17 cellular contexts compared by ENCODE assay signal in genomic region chr10:58137813-58138212, GRCh38.
DNase-seq lines count a peak whose midpoint lies in the region; ATAC-seq and TF ChIP-seq lines count a peak whose summit lies in the region.
"Had no signal": no experiment of that assay in that cellular context is flagged by ENCODE, and none has a peak within 500 bp of the region (broad histone marks: within the 10 kb centered on the region; RNA-seq: fewer than 3 reads in every experiment).

No MANE protein-coding gene starts in this region.

- TF ChIP-seq RAD21 in SK-N-SH (IDR thresholded peaks at IDR 0.05; ENCODE audit: low read length) = no peak

- ATAC-seq in SK-N-SH treated with all-trans-retinoic acid at 6 μM for 48 hours = no peak
- ATAC-seq in GM19035 (IDR thresholded peaks at IDR 0.05; ENCODE audit: unreplicated experiment) = no peak
- no peak for ATAC-seq in right lobe of liver
- ATAC-seq: CD8-positive, alpha-beta T cell had no signal

- H3K9me3 ChIP-seq in SK-N-SH (no peaks in the 10 kb centered on the region), right lobe of liver (no peaks in the 10 kb centered on the region)
- H3K9me3 ChIP-seq: sigmoid colon, tibial nerve had no signal

- H3K9ac ChIP-seq in SK-N-SH = no peak overlapping the region

- H3K4me1 ChIP-seq in SK-N-SH (ENCODE audit: control insufficient read depth in 1 of 2, insufficient read depth in 2 of 2, low read depth in 1 of 2, low read length in 1 of 2) = no peaks in the 10 kb centered on the region; a peak in 2 of 4 replicates
- H3K4me1 ChIP-seq in right lobe of liver = no peaks in the 10 kb centered on the region
- H3K4me1 ChIP-seq: sigmoid colon had no signal

- no peak for TF ChIP-seq POLR2A in right lobe of liver (IDR thresholded peaks at IDR 0.05)

- DNase-seq in SK-N-SH (peak; percentile 13), NCI-H2107 treated with DMSO at 0.1 percent for 48 hours (lab: John Stamatoyannopoulos, UW; ENCODE audit: unreplicated experiment) (peak; percentile 76), epithelial cell of proximal tubule (ENCODE audit: low read depth) (peak; percentile 30), right lobe of liver (no peak)
- no peak for DNase-seq in stimulated activated naive CD4-positive, alpha-beta T cell (lab: John Stamatoyannopoulos, UW)
- DNase-seq in stimulated activated CD4-positive, alpha-beta T cell treated with anti-CD3 and anti-CD28 coated beads, Interleukin-4, amount 100 ng/mL, for 1 hour = no peak
- DNase-seq: activated CD4-positive, alpha-beta T cell treated with anti-CD3 and anti-CD28 coated beads for 48 hours; activated naive CD8-positive, alpha-beta T cell treated with anti-CD3 and anti-CD28 coated beads for 36 hours; activated T-cell treated with anti-CD3 and anti-CD28 coated beads for 4 hours; CD8-positive, alpha-beta T cell; central memory CD4-positive, alpha-beta T cell; endodermal cell; sigmoid colon; stimulated activated CD4-positive, alpha-beta T cell treated with anti-CD3 and anti-CD28 coated beads, Interleukin-4, amount 100 ng/mL, for 24 hours had no signal

- intact Hi-C loops in right lobe of liver (cut with DNase I) = no loop called here

- H3F3A ChIP-seq in SK-N-SH (replicated peaks; ENCODE audit: insufficient read depth) = no peaks in the 10 kb centered on the region

- H3K79me2 ChIP-seq in SK-N-SH (ENCODE audit: insufficient read depth) = no peaks in the 10 kb centered on the region

- H4K20me1 ChIP-seq in SK-N-SH (ENCODE audit: insufficient read depth) = no peaks in the 10 kb centered on the region

- H3K4me3 ChIP-seq in SK-N-SH (ENCODE audit: low read depth in 2 of 2, low read length in 1 of 2) (no peak overlapping the region), epithelial cell of proximal tubule (ENCODE audit: low read depth, low read length) (no peak overlapping the region), right lobe of liver (no peak overlapping the region)
- H3K4me3 ChIP-seq: sigmoid colon, tibial nerve had no signal

- WGBS in SK-N-SH (ENCODE audit: low lambda C conversion rate) = 6% methylated on average over 5 of the region's 5 CpGs
- 32% methylated on average over 5 of the region's 5 CpGs for WGBS in right lobe of liver (ENCODE audit: insufficient coverage, low coverage, low lambda C conversion rate, missing lambda C conversion rate)

- no peak for TF ChIP-seq EP300 in SK-N-SH (IDR thresholded peaks at IDR 0.05; ENCODE audit: borderline replicate concordance in 1 of 2, low read depth in 1 of 2, low read length in 1 of 2)

- no peak overlapping the region for H3K27ac ChIP-seq in SK-N-SH (ENCODE audit: low read depth in 2 of 2, low read length in 1 of 2)
- H3K27ac ChIP-seq in right lobe of liver = no peak overlapping the region
- H3K27ac ChIP-seq: sigmoid colon, tibial nerve had no signal

- H3K9me2 ChIP-seq in SK-N-SH = no peaks in the 10 kb centered on the region

- CTCF ChIA-PET in SK-N-SH (lab: Yijun Ruan, JAX) = no interaction called here

- POLR2A ChIA-PET in SK-N-SH (lab: Yijun Ruan, JAX) = no interaction called here

- no peak overlapping the region for H2AFZ ChIP-seq in SK-N-SH (ENCODE audit: low read depth)

- H3K36me3 ChIP-seq in SK-N-SH (replicated peaks in 1 of 2; ENCODE audit: control insufficient read depth in 1 of 2, insufficient read depth in 2 of 2, low read length in 1 of 2) (no peaks in the 10 kb centered on the region), right lobe of liver (no peaks in the 10 kb centered on the region)
- H3K36me3 ChIP-seq: sigmoid colon, tibial nerve had no signal

- TF ChIP-seq CTCF in SK-N-SH (IDR thresholded peaks at IDR 0.05) (no peak), epithelial cell of proximal tubule (conservative IDR thresholded peaks at IDR 0.05; ENCODE audit: low read depth, low read length) (no peak), right lobe of liver (IDR thresholded peaks at IDR 0.05) (no peak)

- H3K27me3 ChIP-seq in SK-N-SH (ENCODE audit: insufficient read depth) (no peaks in the 10 kb centered on the region; the same call in 1 of the 2 replicates), right lobe of liver (no peaks in the 10 kb centered on the region)
- H3K27me3 ChIP-seq: sigmoid colon, tibial nerve had no signal

- H3K4me2 ChIP-seq in SK-N-SH = no peak overlapping the region

TF ChIP-seq in SK-N-SH, 30 proteins besides CTCF, POLR2A, EP300 and RAD21:
- TF ChIP-seq PBX3 (IDR thresholded peaks at IDR 0.05) (no peak), JUND (IDR thresholded peaks at IDR 0.05) (no peak), USF2 (IDR thresholded peaks at IDR 0.05; ENCODE audit: borderline replicate concordance, low read depth, low read length) (no peak), NFIC (IDR thresholded peaks at IDR 0.05; ENCODE audit: borderline replicate concordance) (no peak), EZH2phosphoT487 (IDR thresholded peaks at IDR 0.05; ENCODE audit: borderline replicate concordance, low read depth) (no peak)

TF ChIP-seq in SK-N-SH treated with all-trans-retinoic acid at 6 μM for 48 hours, 23 proteins besides CTCF, POLR2A, EP300 and RAD21:
- TF ChIP-seq TCF4 (CRISPR knock-in tag; IDR thresholded peaks at IDR 0.05; ENCODE audit: borderline replicate concordance) = no peak
- no peak for TF ChIP-seq ZC3H10 (CRISPR knock-in tag; IDR thresholded peaks at IDR 0.05)
- TF ChIP-seq PATZ1 (CRISPR knock-in tag; IDR thresholded peaks at IDR 0.05; ENCODE audit: borderline replicate concordance) = no peak
- no peak for TF ChIP-seq TOX (CRISPR knock-in tag; IDR thresholded peaks at IDR 0.05; ENCODE audit: borderline replicate concordance)
- no peak for TF ChIP-seq ZNF8 (CRISPR knock-in tag; IDR thresholded peaks at IDR 0.05)
- no peak for TF ChIP-seq ZFP3 (CRISPR knock-in tag; IDR thresholded peaks at IDR 0.05)

Comparison
In these comparisons a context has a peak if more than half of its experiments do, and no peak if none do; other contexts are left out.
1. DNase-seq: peak in SK-N-SH (single experiment), NCI-H2107 treated with DMSO at 0.1 percent for 48 hours (single experiment) and epithelial cell of proximal tubule (single experiment); none in stimulated activated naive CD4-positive, alpha-beta T cell (0 of 6), stimulated activated CD4-positive, alpha-beta T cell treated with anti-CD3 and anti-CD28 coated beads, Interleukin-4, amount 100 ng/mL, for 1 hour (single experiment) and right lobe of liver (0 of 3).